1 cellular context compared by ENCODE assay signal in genomic region chr1:206962269-206962668, GRCh38.
TF ChIP-seq lines count a peak whose summit lies in the region.

No MANE protein-coding gene starts in this region.

TF ChIP-seq in IMR-90, 13 proteins besides CTCF, POLR2A, EP300 and RAD21:
- TF ChIP-seq CHD1 (IDR thresholded peaks at IDR 0.05; ENCODE audit: low read depth, low read length) (no peak), MAFK (IDR thresholded peaks at IDR 0.05; ENCODE audit: low read depth, low read length) (no peak), MAZ (IDR thresholded peaks at IDR 0.05; ENCODE audit: borderline replicate concordance, low read depth, low read length) (no peak), BHLHE40 (IDR thresholded peaks at IDR 0.05; ENCODE audit: low read depth, low read length) (no peak), RCOR1 (IDR thresholded peaks at IDR 0.05; ENCODE audit: insufficient replicate concordance, low read length) (no peak), SMC3 (IDR thresholded peaks at IDR 0.05; ENCODE audit: low read depth, low read length) (no peak), FOS (IDR thresholded peaks at IDR 0.05; ENCODE audit: low read depth, low read length) (no peak), NFE2L2 (IDR thresholded peaks at IDR 0.05; ENCODE audit: low read depth, low read length) (no peak), RFX5 (IDR thresholded peaks at IDR 0.05; ENCODE audit: low read depth, low read length) (no peak), MXI1 (IDR thresholded peaks at IDR 0.05; ENCODE audit: borderline replicate concordance, low read depth, low read length) (no peak), CEBPB (IDR thresholded peaks at IDR 0.05; ENCODE audit: low read depth, low read length) (no peak), USF2 (IDR thresholded peaks at IDR 0.05; ENCODE audit: low read depth, low read length) (no peak)
- TF ChIP-seq, protein P1, sequence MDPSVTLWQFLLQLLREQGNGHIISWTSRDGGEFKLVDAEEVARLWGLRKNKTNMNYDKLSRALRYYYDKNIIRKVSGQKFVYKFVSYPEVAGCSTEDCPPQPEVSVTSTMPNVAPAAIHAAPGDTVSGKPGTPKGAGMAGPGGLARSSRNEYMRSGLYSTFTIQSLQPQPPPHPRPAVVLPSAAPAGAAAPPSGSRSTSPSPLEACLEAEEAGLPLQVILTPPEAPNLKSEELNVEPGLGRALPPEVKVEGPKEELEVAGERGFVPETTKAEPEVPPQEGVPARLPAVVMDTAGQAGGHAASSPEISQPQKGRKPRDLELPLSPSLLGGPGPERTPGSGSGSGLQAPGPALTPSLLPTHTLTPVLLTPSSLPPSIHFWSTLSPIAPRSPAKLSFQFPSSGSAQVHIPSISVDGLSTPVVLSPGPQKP (IDR thresholded peaks at IDR 0.05; ENCODE audit: borderline replicate concordance, low read depth, low read length): no peak
TF ChIP-seq in IMR-90: peak in this region for 0.
